Comparison of ENCODE assay signal across 10 cellular contexts in the genomic region with DNA sequence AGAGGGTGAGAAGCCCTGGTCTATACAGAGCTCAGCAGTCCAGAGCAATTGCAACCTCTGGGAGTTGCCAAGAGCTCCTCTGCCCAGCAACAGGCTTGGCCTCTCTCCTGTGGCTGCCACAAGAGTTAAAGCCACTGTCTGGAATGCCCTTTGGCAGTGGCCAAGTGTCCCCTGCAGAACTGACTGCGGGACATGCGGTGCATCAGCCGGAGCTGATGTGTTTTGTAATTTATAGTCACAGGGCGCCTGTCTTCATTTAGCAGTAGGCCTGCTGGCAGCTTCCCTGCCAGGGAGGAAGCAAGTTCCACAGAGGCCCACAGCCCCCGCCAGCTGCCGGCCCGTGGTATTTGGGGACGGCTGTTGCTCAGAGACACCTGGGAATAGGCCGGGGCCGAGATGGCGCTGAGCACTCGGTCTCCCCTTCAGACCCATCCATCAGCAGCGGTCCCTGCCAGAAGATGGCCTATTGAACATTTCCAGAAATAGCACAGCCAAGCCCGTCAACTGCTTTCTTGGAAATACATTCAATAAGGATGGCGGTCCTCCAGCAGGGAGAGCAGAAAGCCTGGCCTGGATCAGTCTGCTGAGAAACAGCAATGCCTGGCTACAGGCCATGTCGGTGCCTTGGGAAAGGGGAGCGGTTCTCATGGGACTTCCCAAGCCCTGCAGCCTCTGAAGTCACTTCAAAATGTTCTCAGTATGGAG.
DNase-seq lines count a peak whose midpoint lies in the region; ATAC-seq and TF ChIP-seq lines count a peak whose summit lies in the region.
"Had no signal": no experiment of that assay in that cellular context is flagged by ENCODE, and none has a peak within 500 bp of the region (broad histone marks: within the 10 kb centered on the region; RNA-seq: fewer than 3 reads in every experiment).

No MANE protein-coding gene starts in this region.

- H3K27ac Mint-ChIP-seq in CD8-positive, alpha-beta memory T cell = no peak overlapping the region

- peaks cover 0 to 4% (median 1%) of the 10 kb centered on the region in 3 donors for H3K36me3 Mint-ChIP-seq in CD8-positive, alpha-beta memory T cell
- H3K36me3 Mint-ChIP-seq: activated naive CD4-positive, alpha-beta T cell treated with anti-CD3 and anti-CD28 coated beads, Interleukin-2, amount 50 U/mL, for 72 hours had no signal

- no peaks in the 10 kb centered on the region for H3K27me3 Mint-ChIP-seq in CD8-positive, alpha-beta memory T cell

- CTCF ChIA-PET in CD8-positive, alpha-beta memory T cell (lab: Charles Lee) = no interaction called here
- CTCF ChIA-PET in GM10248 (lab: Yijun Ruan, JAX) = interaction anchor here (1.5 kb wide), 1 partner anchor 207 kb away, joined by 3 read pairs; no protein-coding TSS in a partner anchor

- H3K9me3 ChIP-seq in CD8-positive, alpha-beta memory T cell (ENCODE audit: low read length) = no peaks in the 10 kb centered on the region

- no peaks in the 10 kb centered on the region for H3K36me3 ChIP-seq in brain microvascular endothelial cell (replicated peaks)
- no peaks in the 10 kb centered on the region for H3K36me3 ChIP-seq in CD8-positive, alpha-beta memory T cell (ENCODE audit: insufficient read depth, low read length)

- H3K4me1 ChIP-seq in CD8-positive, alpha-beta memory T cell (ENCODE audit: insufficient read depth, low read length) = peaks cover 9% of the 10 kb centered on the region

- ATAC-seq in sciatic nerve (peak; percentile 82), GM21381 (IDR thresholded peaks at IDR 0.05; ENCODE audit: unreplicated experiment) (no peak), HG02840 (IDR thresholded peaks at IDR 0.05; ENCODE audit: low FRiP score, unreplicated experiment) (no peak)
- ATAC-seq: activated naive CD4-positive, alpha-beta T cell treated with anti-CD3 and anti-CD28 coated beads, Interleukin-2, amount 50 U/mL, for 72 hours; HCT116 had no signal

- intact Hi-C loops in sciatic nerve (cut with DNase I) = loop anchor here (2.0 kb wide), 1 partner anchor 390 kb away; no protein-coding TSS in a partner anchor

- TF ChIP-seq CTCF in brain microvascular endothelial cell (IDR thresholded peaks at IDR 0.05; ENCODE audit: low read depth, low read length, missing control alignments) (no peak), GM10248 (IDR thresholded peaks at IDR 0.05; ENCODE audit: control extremely low read depth, extremely low read depth, low read depth, missing control alignments) (no peak)

- no peaks in the 10 kb centered on the region for H3K9me3 Mint-ChIP-seq in CD8-positive, alpha-beta memory T cell

- in situ Hi-C loops in G401 (cut with HindIII; ENCODE audit: low sequenced_read_pairs) (no loop called here), brain microvascular endothelial cell (cut with HindIII; ENCODE audit: low pct_ligation_motif_present, low sequenced_read_pairs) (no loop called here)

- H3K4me3 Mint-ChIP-seq in CD8-positive, alpha-beta memory T cell = no peak overlapping the region

- no peak overlapping the region for H3K27ac ChIP-seq in brain microvascular endothelial cell
- H3K27ac ChIP-seq in CD8-positive, alpha-beta memory T cell (ENCODE audit: low read depth, low read length) = no peak overlapping the region

- H3K4me1 Mint-ChIP-seq in CD8-positive, alpha-beta memory T cell = no peaks in the 10 kb centered on the region

- DNase-seq in G401 (ENCODE audit: low spot score) = peak; percentile 83
- peak; percentile 24 for DNase-seq in brain microvascular endothelial cell
- DNase-seq in hippocampal formation (lab: John Stamatoyannopoulos, UW) = peak; percentile 69 to 74
- peak; percentile 82 for DNase-seq in sciatic nerve (ENCODE audit: low spot score)
- DNase-seq in CD8-positive, alpha-beta memory T cell = no peak
- DNase-seq in GM10248 (ENCODE audit: extremely low spot score) = no peak

- POLR2A ChIA-PET in CD8-positive, alpha-beta memory T cell (lab: Charles Lee) = no interaction called here
- POLR2A ChIA-PET in GM10248 (lab: Yijun Ruan, JAX) = no interaction called here

- H3K27me3 ChIP-seq in brain microvascular endothelial cell (replicated peaks) = no peaks in the 10 kb centered on the region
- no peaks in the 10 kb centered on the region for H3K27me3 ChIP-seq in CD8-positive, alpha-beta memory T cell (ENCODE audit: insufficient read depth, low read length, poor library complexity, severe bottlenecking)

- H3K4me3 ChIP-seq in brain microvascular endothelial cell (ENCODE audit: low read depth, low read length) = no peak overlapping the region
- H3K4me3 ChIP-seq in CD8-positive, alpha-beta memory T cell (ENCODE audit: low read length) = no peak overlapping the region

Comparison
In these comparisons a context has a peak if more than half of its experiments do, and no peak if none do; other contexts are left out.
1. DNase-seq: peak in G401 (single experiment), brain microvascular endothelial cell (single experiment), hippocampal formation (2 of 2) and sciatic nerve (single experiment); none in CD8-positive, alpha-beta memory T cell (0 of 5) and GM10248 (single experiment).